Comparison of ENCODE assay signal across 1 cellular context in genomic region chr9:87567047-87567446, GRCh38.
TF ChIP-seq lines count a peak whose summit lies in the region.

No MANE protein-coding gene starts in this region.

TF ChIP-seq in WTC11, 78 proteins besides CTCF, POLR2A, EP300 and RAD21 (continued from another document):
- no peak for TF ChIP-seq ZNF512 (CRISPR knock-in tag; IDR thresholded peaks at IDR 0.05; ENCODE audit: borderline replicate concordance)
- no peak for TF ChIP-seq ZNF121 (CRISPR knock-in tag; IDR thresholded peaks at IDR 0.05)
- TF ChIP-seq ERG (CRISPR knock-in tag; IDR thresholded peaks at IDR 0.05): no peak
- no peak for TF ChIP-seq PREB (CRISPR knock-in tag; IDR thresholded peaks at IDR 0.05; ENCODE audit: borderline replicate concordance)
